Comparison of ENCODE assay signal across 1 cellular context in genomic region chr6:15393605-15394004, GRCh38.
TF ChIP-seq lines count a peak whose summit lies in the region.

No MANE protein-coding gene starts in this region.

TF ChIP-seq in K562, 482 proteins besides CTCF, POLR2A, EP300 and RAD21 (continued from another document):
- TF ChIP-seq, protein P1, sequence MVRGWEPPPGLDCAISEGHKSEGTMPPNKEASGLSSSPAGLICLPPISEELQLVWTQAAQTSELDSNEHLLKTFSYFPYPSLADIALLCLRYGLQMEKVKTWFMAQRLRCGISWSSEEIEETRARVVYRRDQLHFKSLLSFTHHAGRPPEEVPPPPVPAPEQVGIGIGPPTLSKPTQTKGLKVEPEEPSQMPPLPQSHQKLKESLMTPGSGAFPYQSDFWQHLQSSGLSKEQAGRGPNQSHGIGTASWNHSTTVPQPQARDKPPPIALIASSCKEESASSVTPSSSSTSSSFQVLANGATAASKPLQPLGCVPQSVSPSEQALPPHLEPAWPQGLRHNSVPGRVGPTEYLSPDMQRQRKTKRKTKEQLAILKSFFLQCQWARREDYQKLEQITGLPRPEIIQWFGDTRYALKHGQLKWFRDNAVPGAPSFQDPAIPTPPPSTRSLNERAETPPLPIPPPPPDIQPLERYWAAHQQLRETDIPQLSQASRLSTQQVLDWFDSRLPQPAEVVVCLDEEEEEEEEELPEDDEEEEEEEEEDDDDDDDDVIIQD (CRISPR knock-in tag; IDR thresholded peaks at IDR 0.05), result no peak
- TF ChIP-seq ZNF707 (CRISPR knock-in tag; conservative IDR thresholded peaks at IDR 0.05) (0 out of 2 replicates have a peak, but pooled peaks have one; percentile 20), FOXA3 (CRISPR knock-in tag; conservative IDR thresholded peaks at IDR 0.05 in 1 of 2, IDR thresholded peaks at IDR 0.05 in 1 of 2) (no peak), TBL1XR1 (IDR thresholded peaks at IDR 0.05; ENCODE audit: low read length in 2 of 2) (no peak), PBX2 (CRISPR knock-in tag; IDR thresholded peaks at IDR 0.05; ENCODE audit: low read depth) (no peak), PBX2 (tag; conservative IDR thresholded peaks at IDR 0.05; ENCODE audit: low read depth) (no peak), PURB (CRISPR knock-in tag; IDR thresholded peaks at IDR 0.05; ENCODE audit: low read depth) (no peak), ZNF277 (CRISPR knock-in tag; IDR thresholded peaks at IDR 0.05; ENCODE audit: borderline replicate concordance) (peak; percentile 98), ZNF140 (CRISPR knock-in tag; IDR thresholded peaks at IDR 0.05) (0 out of 2 replicates have a peak, but pooled peaks have one; percentile 28), ZNF184 (CRISPR knock-in tag; IDR thresholded peaks at IDR 0.05) (no peak), MXD1 (CRISPR knock-in tag; IDR thresholded peaks at IDR 0.05; ENCODE audit: borderline replicate concordance, poor library complexity, severe bottlenecking) (no peak), CREM (IDR thresholded peaks at IDR 0.05; ENCODE audit: low read depth) (no peak), PCBP1 (IDR thresholded peaks at IDR 0.05; ENCODE audit: low read depth, low read length, poor library complexity, severe bottlenecking) (no peak), MTF1 (CRISPR knock-in tag; IDR thresholded peaks at IDR 0.05; ENCODE audit: borderline replicate concordance) (peak; percentile 73; the same call in 1 of the 2 replicates), ZNF12 (CRISPR knock-in tag; IDR thresholded peaks at IDR 0.05) (no peak), ZC3H11A (IDR thresholded peaks at IDR 0.05; ENCODE audit: low read depth, low read length) (no peak), ZNF766 (CRISPR knock-in tag; conservative IDR thresholded peaks at IDR 0.05) (no peak), KLF6 (CRISPR knock-in tag; IDR thresholded peaks at IDR 0.05; ENCODE audit: borderline replicate concordance) (no peak), PPARD (CRISPR knock-in tag; IDR thresholded peaks at IDR 0.05) (0 out of 2 replicates have a peak, but pooled peaks have one; percentile 45), NELFE (IDR thresholded peaks at IDR 0.05; ENCODE audit: insufficient read depth, insufficient read length) (no peak), HDAC1 (IDR thresholded peaks at IDR 0.05) (no peak), MCM7 (IDR thresholded peaks at IDR 0.05) (no peak), CHAMP1 (IDR thresholded peaks at IDR 0.05) (no peak), RFX1 (IDR thresholded peaks at IDR 0.05) (no peak), KDM1A (IDR thresholded peaks at IDR 0.05) (no peak), CHD2 (IDR thresholded peaks at IDR 0.05; ENCODE audit: low read depth, low read length) (no peak), USF2 (CRISPR knock-in tag; IDR thresholded peaks at IDR 0.05) (no peak)
